19 cellular contexts compared by ENCODE assay signal in genomic region chr5:135375040-135375439, GRCh38. TPM values are rescaled to one million over a fixed set of nuclear protein-coding genes. Genes with fewer than 3 reads are reported as not detected.
A peak's percentile ranks its signal among the peaks of the same experiment; 100 is the strongest.
DNase-seq lines count a peak whose midpoint lies in the region; ATAC-seq, FAIRE-seq and TF ChIP-seq lines count a peak whose summit lies in the region.
"Had no signal": no experiment of that assay in that cellular context is flagged by ENCODE, and none has a peak within 500 bp of the region (broad histone marks: within the 10 kb centered on the region; RNA-seq: fewer than 3 reads in every experiment).

No MANE protein-coding gene starts in this region.

- H3K27ac ChIP-seq in right lobe of liver: no peak overlapping the region
- H3K27ac ChIP-seq in HepG2 (ENCODE audit: extremely low read length, insufficient read depth, low read length): no peak overlapping the region
- H3K27ac ChIP-seq in keratinocyte (ENCODE audit: control insufficient read depth, insufficient read depth, low read length): no peak overlapping the region
- no peak overlapping the region for H3K27ac ChIP-seq in thoracic aorta
- H3K27ac ChIP-seq: stomach had no signal

- peaks cover 74% of the 10 kb centered on the region for H3K4me1 Mint-ChIP-seq in activated T-cell treated with anti-CD3 and anti-CD28 coated beads, Interleukin-2, amount 50 U/mL, for 72 hours (ENCODE audit: low read depth)

- no peak overlapping the region for H3K4me3 Mint-ChIP-seq in activated T-cell treated with anti-CD3 and anti-CD28 coated beads, Interleukin-2, amount 50 U/mL, for 72 hours
- H3K4me3 Mint-ChIP-seq: dendritic cell treated with granulocyte-macrophage colony-stimulating factor and Interleukin-4, amounts not matched to agents 40 ng/mL and 50 ng/mL, for 4 days; IgD-negative memory B cell; immature natural killer cell; natural killer cell had no signal

- peaks cover 0 to 19% (median 2%) of the 10 kb centered on the region in 4 donors for H3K36me3 ChIP-seq in right lobe of liver
- H3K36me3 ChIP-seq in HepG2 (replicated peaks in 1 of 2; ENCODE audit: control insufficient read depth in 1 of 2, insufficient read depth in 2 of 2, low read length in 2 of 2): peaks cover 35 to 99% of the 10 kb centered on the region in 2 experiments
- peaks cover 34 to 48% of the 10 kb centered on the region in 2 experiments for H3K36me3 ChIP-seq in keratinocyte (ENCODE audit: control insufficient read depth in 2 of 2, extremely low read depth in 1 of 2, insufficient read depth in 2 of 2, low read length in 2 of 2)
- H3K36me3 ChIP-seq in thoracic aorta: no peaks in the 10 kb centered on the region

- intact Hi-C loops in right lobe of liver (cut with DNase I): no loop called here
- intact Hi-C loops in HepG2 (cut with micrococcal nuclease; ENCODE audit: unreplicated experiment): no loop called here

- no TSS peak for BruUV-seq in HepG2 (replicated peaks; lab: Mats Ljungman, UMichigan)

- peaks cover 2 to 10% of the 10 kb centered on the region in 2 donors for H3K36me3 Mint-ChIP-seq in activated T-cell treated with anti-CD3 and anti-CD28 coated beads, Interleukin-2, amount 50 U/mL, for 72 hours (ENCODE audit: insufficient read depth in 2 of 2)
- H3K36me3 Mint-ChIP-seq: natural killer cell had no signal

- TF ChIP-seq RAD21 in HepG2 (CRISPR knock-in tag; IDR thresholded peaks at IDR 0.05): no peak

- WGBS in right lobe of liver (ENCODE audit: insufficient coverage, low coverage, low lambda C conversion rate, missing lambda C conversion rate): 52% methylated on average over 3 of the region's 3 CpGs
- 84% methylated on average over 3 of the region's 3 CpGs for WGBS in HepG2 (ENCODE audit: low lambda C conversion rate)

- no peak overlapping the region for H3K27ac Mint-ChIP-seq in activated T-cell treated with anti-CD3 and anti-CD28 coated beads, Interleukin-2, amount 50 U/mL, for 72 hours
- H3K27ac Mint-ChIP-seq: IgD-negative memory B cell had no signal

- no peaks in the 10 kb centered on the region for H3K9me3 ChIP-seq in right lobe of liver
- H3K9me3 ChIP-seq in HepG2 (ENCODE audit: low read length): no peaks in the 10 kb centered on the region
- H3K9me3 ChIP-seq in keratinocyte (ENCODE audit: control insufficient read depth, low read depth, low read length): no peaks in the 10 kb centered on the region
- H3K9me3 ChIP-seq in thoracic aorta: no peaks in the 10 kb centered on the region
- H3K9me3 ChIP-seq: stomach had no signal

- FAIRE-seq in HepG2 (lab: Jason Lieb, UNC) (no peak), keratinocyte (lab: Jason Lieb, UNC) (peak; percentile 5)

- in situ Hi-C loops in HepG2 (cut with HindIII; ENCODE audit: extremely low pct_ligation_motif_present, low pct_unique_long_range_greater_than_20kb): no loop called here

- POLR2A ChIA-PET in HepG2 (lab: Yijun Ruan, JAX): no interaction called here

- ATAC-seq in right lobe of liver (peak in 3 of 4 donors; percentile 21 to 80 (median 28)), HepG2 (no peak), thoracic aorta (ENCODE audit: insufficient number of reproducible peaks, low FRiP score, low read depth) (peak; percentile 9), GM21737 (IDR thresholded peaks at IDR 0.05; ENCODE audit: unreplicated experiment) (no peak)
- ATAC-seq in activated T-cell treated with anti-CD3 and anti-CD28 coated beads, Interleukin-2, amount 50 U/mL, for 72 hours (replicated peaks in 1 of 2): no peak
- ATAC-seq: natural killer cell had no signal

- H3K9me3 Mint-ChIP-seq in activated T-cell treated with anti-CD3 and anti-CD28 coated beads, Interleukin-2, amount 50 U/mL, for 72 hours: no peaks in the 10 kb centered on the region
- H3K9me3 Mint-ChIP-seq: dendritic cell treated with granulocyte-macrophage colony-stimulating factor and Interleukin-4, amounts not matched to agents 40 ng/mL and 50 ng/mL, for 4 days; IgD-negative memory B cell; immature natural killer cell; natural killer cell had no signal

- dilution Hi-C loops in keratinocyte (cut with MboI; ENCODE audit: extremely low pct_ligation_motif_present, low sequenced_read_pairs): no loop called here

- H3K4me1 ChIP-seq in right lobe of liver (no peaks in the 10 kb centered on the region), HepG2 (ENCODE audit: insufficient read depth, low read length) (no peaks in the 10 kb centered on the region), keratinocyte (ENCODE audit: control insufficient read depth, extremely low read depth, insufficient read depth, low read length) (peaks cover 40% of the 10 kb centered on the region), thoracic aorta (ENCODE audit: control insufficient read depth in 1 of 2, low read depth in 2 of 2) (peaks cover 6 to 24% of the 10 kb centered on the region in 2 donors)

- H3K4me3 ChIP-seq in right lobe of liver (no peak overlapping the region), HepG2 (replicated peaks in 1 of 3; ENCODE audit: insufficient read depth in 1 of 3, low read depth in 2 of 3, low read length in 3 of 3) (no peak overlapping the region), keratinocyte (ENCODE audit: control insufficient read depth in 2 of 3, extremely low read depth in 1 of 3, insufficient read depth in 2 of 3, low read depth in 1 of 3, low read length in 3 of 3) (no peak overlapping the region), thoracic aorta (no peak overlapping the region)
- H3K4me3 ChIP-seq: stomach had no signal

- DNase-seq in right lobe of liver: no peak
- no peak for DNase-seq in HepG2 (ENCODE audit: low spot score)
- peak in 31 of 58 donors; percentile 4 to 76 (median 30) for DNase-seq in anterior cingulate cortex (lab: John Stamatoyannopoulos, UW)
- no peak for DNase-seq in keratinocyte (ENCODE audit: low read depth, low spot score)
- DNase-seq in thoracic aorta (ENCODE audit: low spot score): no peak
- DNase-seq in activated T-cell treated with anti-CD3 and anti-CD28 coated beads, Interleukin-2, amount 50 U/mL, for 72 hours: no peak
- no peak for DNase-seq in NCI-H2081 treated with DMSO at 0.1 percent for 48 hours (lab: John Stamatoyannopoulos, UW)
- DNase-seq: activated CD4-positive, CD25-positive, alpha-beta regulatory T cell treated with anti-CD3 and anti-CD28 coated beads, Interleukin-2, amount 50 U/mL, for 72 hours; COR-L47; immature natural killer cell; mammary epithelial cell; natural killer cell; NCI-H1092; NCI-H510A treated with DMSO at 0.1 percent for 48 hours; stomach; T-helper 9 cell had no signal

- peaks cover 3% of the 10 kb centered on the region for H3K9me1 ChIP-seq in keratinocyte (ENCODE audit: control insufficient read depth, extremely low read depth, insufficient read depth, low read length)

- H3K27me3 ChIP-seq in right lobe of liver: no peaks in the 10 kb centered on the region
- no peaks in the 10 kb centered on the region for H3K27me3 ChIP-seq in HepG2 (ENCODE audit: control insufficient read depth in 1 of 2, insufficient read depth in 2 of 2, low read length in 2 of 2)
- no peaks in the 10 kb centered on the region for H3K27me3 ChIP-seq in keratinocyte (ENCODE audit: control insufficient read depth, extremely low read depth, insufficient read depth, low read length)
- H3K27me3 ChIP-seq in thoracic aorta (replicated peaks; ENCODE audit: insufficient read depth): no peaks in the 10 kb centered on the region
- H3K27me3 ChIP-seq: stomach had no signal

- H3K79me2 ChIP-seq in HepG2 (ENCODE audit: insufficient read depth, low read length) (no peaks in the 10 kb centered on the region), keratinocyte (ENCODE audit: control insufficient read depth, insufficient read depth, low read length) (peaks cover 78% of the 10 kb centered on the region)

- no peaks in the 10 kb centered on the region for H3K27me3 Mint-ChIP-seq in activated T-cell treated with anti-CD3 and anti-CD28 coated beads, Interleukin-2, amount 50 U/mL, for 72 hours (ENCODE audit: low read depth)
- H3K27me3 Mint-ChIP-seq: dendritic cell treated with granulocyte-macrophage colony-stimulating factor and Interleukin-4, amounts not matched to agents 40 ng/mL and 50 ng/mL, for 4 days; IgD-negative memory B cell had no signal

- CTCF ChIA-PET in HepG2 (lab: Yijun Ruan, JAX; ENCODE audit: low intra/inter-chr PET ratio, low total read pairs): no interaction called here

- H2AFZ ChIP-seq in HepG2 (ENCODE audit: low read length): no peak overlapping the region
- H2AFZ ChIP-seq in keratinocyte (ENCODE audit: control insufficient read depth, low read length): no peak overlapping the region

- no peaks in the 10 kb centered on the region; the same call in 1 of the 2 replicates for H4K20me1 ChIP-seq in HepG2 (ENCODE audit: insufficient read depth, low read length)
- H4K20me1 ChIP-seq in keratinocyte (ENCODE audit: control insufficient read depth, extremely low read depth, insufficient read depth, low read length): peaks cover 6% of the 10 kb centered on the region

- no peak for TF ChIP-seq POLR2A in right lobe of liver (IDR thresholded peaks at IDR 0.05)
- no peak for TF ChIP-seq POLR2A in HepG2 (IDR thresholded peaks at IDR 0.05; ENCODE audit: insufficient read depth in 1 of 2, low read depth in 2 of 2, low read length in 2 of 2)

- no peak for TF ChIP-seq EP300 in HepG2 (IDR thresholded peaks at IDR 0.05; ENCODE audit: low read depth in 2 of 2, low read length in 2 of 2)
- no peak for TF ChIP-seq EP300 in HepG2 (CRISPR knock-in tag; IDR thresholded peaks at IDR 0.05; ENCODE audit: borderline replicate concordance)

- TF ChIP-seq CTCF in right lobe of liver (IDR thresholded peaks at IDR 0.05) (no peak), HepG2 (CRISPR knock-in tag; IDR thresholded peaks at IDR 0.05) (no peak), keratinocyte (optimal IDR thresholded peaks at IDR 0.05 in 1 of 3, IDR thresholded peaks at IDR 0.05 in 1 of 3, conservative IDR thresholded peaks at IDR 0.05 in 1 of 3; ENCODE audit: extremely low read depth in 1 of 3, insufficient read depth in 2 of 3, low read length in 3 of 3) (no peak), thoracic aorta (IDR thresholded peaks at IDR 0.05) (no peak)

- H3K4me2 ChIP-seq in HepG2 (ENCODE audit: low read depth, low read length) (no peak overlapping the region), keratinocyte (ENCODE audit: control insufficient read depth, extremely low read depth, insufficient read depth, low read depth, low read length) (no peak overlapping the region)

- H3K9ac ChIP-seq in HepG2 (ENCODE audit: insufficient read depth, low read depth, low read length) (no peak overlapping the region), keratinocyte (ENCODE audit: control insufficient read depth, extremely low read depth, insufficient read depth, low read length) (no peak overlapping the region)

RNA-seq across cellular contexts. Expression of gene MACROH2A1, which starts 24.0 kb away (rescaled TPM):
- 100 to 1,000 TPM in 2 of 6 experiments, 10 to 100 TPM in 4; 40.0 to 113 (median 51.6) TPM for total RNA-seq in right lobe of liver
- total RNA-seq in HepG2 (2016; rRNA removed; fragmentation: Illumina TruSeq; extraction: Trizol): 141 and 158 TPM in 2 replicates
- 34.0 and 36.6 TPM in 2 replicates for total RNA-seq in HepG2 (2016; cell fraction: cytosol; rRNA removed; fragmentation: Illumina TruSeq; extraction: Trizol; ENCODE audit: low read depth)
- 139 and 158 TPM in 2 replicates for total RNA-seq in HepG2 (2016; cell fraction: insoluble cytoplasmic fraction; rRNA removed; fragmentation: Illumina TruSeq; extraction: Trizol)
- 72.7 and 73.0 TPM in 2 replicates for total RNA-seq in HepG2 (2016; cell fraction: membrane; rRNA removed; fragmentation: Illumina TruSeq; extraction: Trizol)
- total RNA-seq in HepG2 (2016; cell fraction: nucleus; rRNA removed; fragmentation: Illumina TruSeq; extraction: Trizol): 138 and 155 TPM in 2 replicates
- polyA plus RNA-seq in HepG2 (2011; rRNA removed): 64.7 and 69.1 TPM in 2 replicates
- 58.5 and 70.5 TPM in 2 replicates for polyA plus RNA-seq in HepG2 (2011; cell fraction: cytosol; rRNA removed)
- polyA plus RNA-seq in HepG2 (2011; cell fraction: nucleus; rRNA removed): 131 and 137 TPM in 2 replicates
- polyA plus RNA-seq in HepG2 (2012): 67.6 and 67.7 TPM in 2 replicates
- polyA plus RNA-seq in HepG2 (2016; cell fraction: cytosol; fragmentation: Illumina TruSeq; extraction: Trizol; ENCODE audit: low read depth): 42.2 and 45.6 TPM in 2 replicates
- polyA plus RNA-seq in HepG2 (2016; cell fraction: insoluble cytoplasmic fraction; fragmentation: Illumina TruSeq; extraction: Trizol; ENCODE audit: low read depth): 188 and 202 TPM in 2 replicates
- polyA plus RNA-seq in HepG2 (2016; cell fraction: membrane; fragmentation: Illumina TruSeq; extraction: Trizol; ENCODE audit: low read depth): 69.9 and 70.3 TPM in 2 replicates
- polyA plus RNA-seq in HepG2 (2016; cell fraction: nucleus; fragmentation: Illumina TruSeq; extraction: Trizol; ENCODE audit: insufficient read depth, low read depth): 226 and 231 TPM in 2 replicates
- polyA minus RNA-seq in HepG2 (2011; rRNA and poly(A)+ RNA removed; ENCODE audit: low replicate concordance): 58.8 and 154 TPM in 2 replicates
- 32.4 and 34.2 TPM in 2 replicates for polyA minus RNA-seq in HepG2 (2011; cell fraction: cytosol; rRNA and poly(A)+ RNA removed)
- 125 and 144 TPM in 2 replicates for polyA minus RNA-seq in HepG2 (2011; cell fraction: nucleus; rRNA and poly(A)+ RNA removed)
- 135 to 274 TPM (median 208 TPM) in 3 replicates for polyA plus RNA-seq in keratinocyte
- 95.7 TPM for polyA plus RNA-seq in keratinocyte (2011; ENCODE audit: low read depth)
- 160 and 183 TPM in 2 replicates for polyA plus RNA-seq in keratinocyte (2011; cell fraction: cytosol; rRNA removed)
- polyA plus RNA-seq in keratinocyte (2011; cell fraction: nucleus; rRNA removed): 253 and 275 TPM in 2 replicates
- 163 and 212 TPM in 2 replicates for polyA plus RNA-seq in keratinocyte (2012; ENCODE audit: low replicate concordance)
- polyA minus RNA-seq in keratinocyte: 108 to 228 TPM (median 154 TPM) in 3 replicates
- 102 TPM for polyA minus RNA-seq in keratinocyte (2011; cell fraction: cytosol; rRNA and poly(A)+ RNA removed)
- 92.5 and 151 TPM in 2 replicates for polyA minus RNA-seq in keratinocyte (2011; cell fraction: nucleus; rRNA and poly(A)+ RNA removed)
- total RNA-seq in thoracic aorta: 100 to 1,000 TPM; 153 to 192 TPM
- 100 to 1,000 TPM; 136 to 140 TPM for total RNA-seq in activated T-cell treated with anti-CD3 and anti-CD28 coated beads, Interleukin-2, amount 50 U/mL, for 72 hours

Comparison
In these comparisons a context has a peak if more than half of its experiments do, and no peak if none do; other contexts are left out.
1. ATAC-seq: peak in right lobe of liver (3 of 4) and thoracic aorta (single experiment); none in HepG2 (single experiment), activated T-cell treated with anti-CD3 and anti-CD28 coated beads, Interleukin-2, amount 50 U/mL, for 72 hours (0 of 2) and GM21737 (single experiment).
2. DNase-seq: peak in anterior cingulate cortex (31 of 58); none in right lobe of liver (0 of 3), HepG2 (single experiment), keratinocyte (single experiment), thoracic aorta (single experiment), activated T-cell treated with anti-CD3 and anti-CD28 coated beads, Interleukin-2, amount 50 U/mL, for 72 hours (0 of 2) and NCI-H2081 treated with DMSO at 0.1 percent for 48 hours (single experiment).